ENCODE assay signal across 1 cellular context in the genomic region with DNA sequence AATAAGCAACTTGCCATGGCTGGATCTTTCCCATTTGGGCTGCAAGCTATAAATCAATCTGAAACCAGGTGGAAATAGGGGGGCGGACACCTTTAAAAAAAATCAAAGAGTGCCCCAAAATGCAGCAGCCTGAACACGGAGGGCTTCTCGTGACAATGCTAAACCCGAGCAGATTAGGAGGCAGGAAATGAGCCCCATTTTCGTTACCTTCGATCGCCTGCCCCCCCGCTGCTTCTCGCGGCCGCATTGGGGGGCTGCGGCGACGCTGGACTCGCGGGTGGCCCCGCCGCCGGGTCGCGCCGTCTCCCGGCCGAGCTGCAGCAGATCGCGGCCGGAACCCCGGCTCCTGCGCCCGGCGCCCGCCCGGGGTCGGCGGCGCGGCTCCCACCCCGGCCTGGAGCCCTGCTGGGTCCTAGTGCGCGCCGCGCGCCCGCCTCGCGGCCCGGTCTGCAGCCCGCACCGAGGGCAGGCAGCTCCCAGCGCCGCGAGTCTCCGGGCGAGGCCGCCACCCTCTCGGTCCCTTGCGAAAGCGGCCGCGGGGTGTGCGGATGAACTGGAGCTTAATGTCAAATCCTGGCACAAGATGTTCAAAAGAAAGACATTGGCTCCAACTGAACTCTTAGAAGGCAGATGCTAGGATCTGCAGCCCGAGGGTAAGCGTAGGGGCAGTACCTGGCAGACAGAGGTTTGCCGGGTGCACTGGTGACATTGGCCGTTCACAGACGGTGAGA.
TF ChIP-seq lines count a peak whose summit lies in the region.

No MANE protein-coding gene starts in this region.

TF ChIP-seq in SK-N-SH, 30 proteins besides CTCF, POLR2A, EP300 and RAD21 (continued from another document):
- TF ChIP-seq, protein P1, sequence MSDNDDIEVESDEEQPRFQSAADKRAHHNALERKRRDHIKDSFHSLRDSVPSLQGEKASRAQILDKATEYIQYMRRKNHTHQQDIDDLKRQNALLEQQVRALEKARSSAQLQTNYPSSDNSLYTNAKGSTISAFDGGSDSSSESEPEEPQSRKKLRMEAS (IDR thresholded peaks at IDR 0.05; ENCODE audit: low read depth), result peak; percentile 23; the same call in 1 of the 2 replicates
- TF ChIP-seq RCOR1 (IDR thresholded peaks at IDR 0.05; ENCODE audit: low read length), result peak; percentile 42; the same call in 1 of the 2 replicates
- peak; percentile 10; the same call in 1 of the 2 replicates for TF ChIP-seq SIN3A (IDR thresholded peaks at IDR 0.05; ENCODE audit: borderline replicate concordance, low read depth, low read length)
